10 cellular contexts compared by ENCODE assay signal in the genomic region with DNA sequence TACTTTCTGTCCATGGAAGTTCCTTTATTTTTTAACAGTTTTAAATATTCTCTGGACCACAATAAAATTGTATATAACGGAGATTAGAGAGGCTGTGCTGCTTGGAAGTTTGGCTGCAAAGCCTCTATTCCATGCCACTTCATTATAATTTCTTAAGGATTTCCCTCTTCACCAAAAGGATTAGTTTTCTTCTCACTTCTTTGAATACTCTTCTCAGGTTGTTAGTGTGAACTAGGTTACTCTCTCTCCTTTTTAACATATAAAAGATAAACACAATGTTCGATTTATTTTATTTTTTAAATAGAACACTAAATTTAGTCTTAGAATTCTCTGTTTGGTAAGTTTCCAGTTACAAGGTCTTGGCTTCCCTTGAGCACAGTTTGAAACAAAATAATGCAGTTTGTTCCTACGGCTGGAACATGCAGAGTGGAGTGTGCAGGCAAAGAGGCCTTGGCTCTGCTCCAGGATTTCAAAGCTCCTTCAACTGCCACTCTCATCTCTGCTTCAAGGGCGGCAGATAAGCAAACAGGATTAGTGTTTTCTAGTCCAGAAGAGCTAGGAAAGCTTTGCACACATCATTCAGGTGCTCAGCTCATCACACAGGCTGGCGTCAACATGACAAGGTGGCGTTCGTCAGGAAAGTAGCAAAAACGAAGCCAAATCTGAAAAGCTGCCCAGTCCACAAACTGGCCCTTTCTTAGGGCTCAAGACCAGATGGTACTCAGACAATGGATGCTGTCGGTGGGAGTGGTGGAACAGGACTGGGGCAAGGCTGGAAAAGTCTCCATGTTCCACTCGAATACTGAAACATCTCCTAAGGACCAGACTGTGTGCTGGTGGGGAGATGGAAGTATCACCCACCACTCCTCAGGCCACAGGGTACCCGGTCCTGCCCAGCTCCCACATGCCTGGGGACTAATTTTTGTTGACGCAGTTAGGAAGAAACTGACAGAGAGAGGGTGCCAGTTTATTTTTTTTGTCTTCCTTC.
DNase-seq lines count a peak whose midpoint lies in the region; ATAC-seq lines count a peak whose summit lies in the region.
"Had no signal": no experiment of that assay in that cellular context is flagged by ENCODE, and none has a peak within 500 bp of the region (broad histone marks: within the 10 kb centered on the region; RNA-seq: fewer than 3 reads in every experiment).

No MANE protein-coding gene starts in this region.

- no peak for ATAC-seq in HG03045 (IDR thresholded peaks at IDR 0.05; ENCODE audit: unreplicated experiment)
- ATAC-seq: foreskin keratinocyte had no signal

- intact Hi-C loops in head of caudate nucleus (cut with DNase I) (no loop called here), posterior vena cava (cut with DNase I) (no loop called here)

- H3K4me1 ChIP-seq in stomach smooth muscle (ENCODE audit: control insufficient read depth, insufficient read depth, low read length): peaks cover 11% of the 10 kb centered on the region
- H3K4me1 ChIP-seq: foreskin keratinocyte had no signal

- peak; percentile 84 for DNase-seq in NCI-H1417 treated with DMSO at 0.1 percent for 48 hours (lab: John Stamatoyannopoulos, UW)
- peak; percentile 65 for DNase-seq in OCI-M1 (lab: John Stamatoyannopoulos, UW)
- peak in 38 of 42 donors; percentile 8 to 84 (median 47) for DNase-seq in head of caudate nucleus
- no peak for DNase-seq in activated effector memory CD4-positive, alpha-beta T cell treated with anti-CD3 and anti-CD28 coated beads, Interleukin-2, amount 50 U/mL, for 16 hours
- no peak for DNase-seq in NCI-H226
- no peak for DNase-seq in posterior vena cava (ENCODE audit: low spot score)

- no peak overlapping the region for H3K27ac ChIP-seq in stomach smooth muscle (ENCODE audit: low read length)
- H3K27ac ChIP-seq: foreskin keratinocyte, skin epidermis had no signal

- no peaks in the 10 kb centered on the region for H3K9me3 ChIP-seq in stomach smooth muscle (ENCODE audit: control insufficient read depth in 2 of 2, low read length in 2 of 2)

- peak overlapping the region in 1 of 2 donors; percentile 21 for H3K9ac ChIP-seq in stomach smooth muscle (ENCODE audit: low read length in 2 of 2)

- no peaks in the 10 kb centered on the region for H3K27me3 ChIP-seq in stomach smooth muscle (ENCODE audit: control insufficient read depth in 1 of 2, insufficient read depth in 2 of 2, low read length in 2 of 2)
- H3K27me3 ChIP-seq: foreskin keratinocyte had no signal

- peak overlapping the region; percentile 17 to 60 for H3K4me3 ChIP-seq in stomach smooth muscle (ENCODE audit: low read length in 2 of 2)
- H3K4me3 ChIP-seq: skin epidermis had no signal

- peaks cover 0 to 2% of the 10 kb centered on the region in 2 donors for H3K36me3 ChIP-seq in stomach smooth muscle (ENCODE audit: control insufficient read depth in 2 of 2, insufficient read depth in 2 of 2, low read length in 2 of 2)

Comparison
In these comparisons a context has a peak if more than half of its experiments do, and no peak if none do; other contexts are left out.
1. DNase-seq: peak in NCI-H1417 treated with DMSO at 0.1 percent for 48 hours (single experiment), OCI-M1 (single experiment) and head of caudate nucleus (38 of 42); none in activated effector memory CD4-positive, alpha-beta T cell treated with anti-CD3 and anti-CD28 coated beads, Interleukin-2, amount 50 U/mL, for 16 hours (single experiment), NCI-H226 (single experiment) and posterior vena cava (single experiment).